ENCODE assay signal across 1 cellular context in genomic region chr7:141652691-141653090, GRCh38.
TF ChIP-seq lines count a peak whose summit lies in the region.

No MANE protein-coding gene starts in this region.

TF ChIP-seq in H1, 55 proteins besides CTCF, POLR2A, EP300 and RAD21:
- TF ChIP-seq RXRA (IDR thresholded peaks at IDR 0.05; ENCODE audit: insufficient read depth, low read depth, low read length) (no peak), JUN (IDR thresholded peaks at IDR 0.05; ENCODE audit: low read depth, low read length) (no peak), NRF1 (IDR thresholded peaks at IDR 0.05; ENCODE audit: low read depth, low read length) (no peak), MAFK (IDR thresholded peaks at IDR 0.05; ENCODE audit: low read depth, low read length) (no peak), NANOG (IDR thresholded peaks at IDR 0.05; ENCODE audit: insufficient read depth, low read depth, low read length, poor library complexity, severe bottlenecking) (no peak), CHD1 (IDR thresholded peaks at IDR 0.05; ENCODE audit: low read depth, low read length) (no peak), SIRT6 (IDR thresholded peaks at IDR 0.05; ENCODE audit: low read length) (no peak), BRCA1 (IDR thresholded peaks at IDR 0.05; ENCODE audit: low read depth, low read length) (no peak), CHD2 (IDR thresholded peaks at IDR 0.05; ENCODE audit: low read length) (no peak), YY1 (IDR thresholded peaks at IDR 0.05; ENCODE audit: low read depth, low read length) (no peak), POU5F1 (IDR thresholded peaks at IDR 0.05; ENCODE audit: low read depth, low read length) (no peak), RFX5 (IDR thresholded peaks at IDR 0.05; ENCODE audit: borderline replicate concordance, low read depth, low read length) (no peak), SP1 (IDR thresholded peaks at IDR 0.05; ENCODE audit: low read depth, low read length) (no peak), HDAC6 (IDR thresholded peaks at IDR 0.05; ENCODE audit: low read depth, low read length) (no peak), TBP (IDR thresholded peaks at IDR 0.05; ENCODE audit: low read depth, low read length) (no peak)
- TF ChIP-seq, protein P1, sequence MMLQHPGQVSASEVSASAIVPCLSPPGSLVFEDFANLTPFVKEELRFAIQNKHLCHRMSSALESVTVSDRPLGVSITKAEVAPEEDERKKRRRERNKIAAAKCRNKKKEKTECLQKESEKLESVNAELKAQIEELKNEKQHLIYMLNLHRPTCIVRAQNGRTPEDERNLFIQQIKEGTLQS (IDR thresholded peaks at IDR 0.05; ENCODE audit: insufficient read depth, low read depth, low read length), result no peak
- TF ChIP-seq, protein P2, sequence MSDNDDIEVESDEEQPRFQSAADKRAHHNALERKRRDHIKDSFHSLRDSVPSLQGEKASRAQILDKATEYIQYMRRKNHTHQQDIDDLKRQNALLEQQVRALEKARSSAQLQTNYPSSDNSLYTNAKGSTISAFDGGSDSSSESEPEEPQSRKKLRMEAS (IDR thresholded peaks at IDR 0.05), result no peak
TF ChIP-seq in H1: peak in this region for 0.
